29 cellular contexts compared by ENCODE assay signal in genomic region chr17:44998646-44999045, GRCh38. TPM values are rescaled to one million over a fixed set of nuclear protein-coding genes. Genes with fewer than 3 reads are reported as not detected.
"Had no signal": no experiment of that assay in that cellular context is flagged by ENCODE, and none has a peak within 500 bp of the region (broad histone marks: within the 10 kb centered on the region; RNA-seq: fewer than 3 reads in every experiment).

No MANE protein-coding gene starts in this region.

- H3K4me1 ChIP-seq: pancreas, prostate gland, right atrium auricular region, suprapubic skin, testis, tibial artery, transverse colon, upper lobe of right lung, uterus had no signal

- H3K27ac Mint-ChIP-seq: naive B cell; naive thymus-derived CD8-positive, alpha-beta T cell; natural killer cell treated with Interleukin-12 subunit alpha and Interleukin-12 subunit beta and Interleukin-15 and Interleukin-18, amount 100 ng/mL, for 72 hours; nephron progenitor cell; stimulated activated memory B cell treated with anti-CD40 and anti-IgM and Interleukin-4, amounts not matched to agents 10 μg/mL and 1 μg/mL and 100 μg/mL, for 72 hours; stimulated activated naive CD8-positive, alpha-beta T cell treated with anti-CD3 and anti-CD28 coated beads, Interleukin-15, amount 100 ng/mL, for 72 hours; type B pancreatic cell had no signal

- H3K27me3 ChIP-seq: pancreas, right atrium auricular region, right lobe of liver, sigmoid colon, testis, transverse colon, uterus had no signal

- H3K4me3 ChIP-seq: pancreas, prostate gland, right atrium auricular region, right lobe of liver, sigmoid colon, suprapubic skin, testis, tibial artery, transverse colon, upper lobe of right lung, uterus had no signal

- H3K36me3 ChIP-seq: pancreas, prostate gland, right atrium auricular region, right lobe of liver, sigmoid colon, suprapubic skin, transverse colon, upper lobe of right lung, uterus had no signal

- H3K27ac ChIP-seq: pancreas, prostate gland, right atrium auricular region, right lobe of liver, sigmoid colon, suprapubic skin, testis, tibial artery, transverse colon, upper lobe of right lung, uterus had no signal

- H3K4me1 Mint-ChIP-seq: naive B cell; neural crest cell; stimulated activated memory B cell treated with anti-CD40 and anti-IgM and Interleukin-4, amounts not matched to agents 10 μg/mL and 1 μg/mL and 100 μg/mL, for 72 hours; stimulated activated naive CD8-positive, alpha-beta T cell treated with anti-CD3 and anti-CD28 coated beads, Interleukin-15, amount 100 ng/mL, for 72 hours had no signal

- H3K9me3 ChIP-seq: pancreas, prostate gland, right lobe of liver, sigmoid colon, suprapubic skin, testis, transverse colon, uterus had no signal

- ATAC-seq: naive thymus-derived CD8-positive, alpha-beta T cell; natural killer cell treated with Interleukin-12 subunit alpha and Interleukin-12 subunit beta and Interleukin-15 and Interleukin-18, amount 100 ng/mL, for 72 hours; pancreas; right lobe of liver; stimulated activated memory B cell treated with anti-CD40 and anti-IgM and Interleukin-4, amounts not matched to agents 10 μg/mL and 1 μg/mL and 100 μg/mL, for 72 hours; stimulated activated naive CD8-positive, alpha-beta T cell treated with anti-CD3 and anti-CD28 coated beads, Interleukin-15, amount 100 ng/mL, for 72 hours; stimulated activated naive CD8-positive, alpha-beta T cell treated with anti-CD3 and anti-CD28 coated beads, Interleukin-15, Interleukin-2, amounts not matched to agents 100 U/mL and 50 U/mL, for 24 hours; upper lobe of right lung had no signal

- H3K36me3 Mint-ChIP-seq: natural killer cell treated with Interleukin-12 subunit alpha and Interleukin-12 subunit beta and Interleukin-15 and Interleukin-18, amount 100 ng/mL, for 72 hours; stimulated activated memory B cell treated with anti-CD40 and anti-IgM and Interleukin-4, amounts not matched to agents 10 μg/mL and 1 μg/mL and 100 μg/mL, for 72 hours; type B pancreatic cell had no signal

- H3K4me3 Mint-ChIP-seq: naive B cell; naive thymus-derived CD8-positive, alpha-beta T cell; natural killer cell treated with Interleukin-12 subunit alpha and Interleukin-12 subunit beta and Interleukin-15 and Interleukin-18, amount 100 ng/mL, for 72 hours; nephron progenitor cell; neural crest cell; stimulated activated memory B cell treated with anti-CD40 and anti-IgM and Interleukin-4, amounts not matched to agents 10 μg/mL and 1 μg/mL and 100 μg/mL, for 72 hours; stimulated activated naive CD8-positive, alpha-beta T cell treated with anti-CD3 and anti-CD28 coated beads, Interleukin-15, amount 100 ng/mL, for 72 hours; type B pancreatic cell had no signal

- DNase-seq: naive B cell; naive thymus-derived CD8-positive, alpha-beta T cell; nephron progenitor cell; occipital lobe; pancreas; retina; right lobe of liver; sigmoid colon; small intestine; stimulated activated CD4-positive, alpha-beta T cell treated with anti-CD3 and anti-CD28 coated beads, Interleukin-15, amount 100 ng/mL, for 24 hours; stimulated activated CD4-positive, alpha-beta T cell treated with anti-CD3 and anti-CD28 coated beads, Interleukin-4, amount 100 ng/mL, for 1 hour; stimulated activated CD4-positive, alpha-beta T cell treated with anti-CD3 and anti-CD28 coated beads, Interleukin-4, amount 100 ng/mL, for 4 hours; stimulated activated CD8-positive, alpha-beta memory T cell treated with anti-CD3 and anti-CD28 coated beads, Interleukin-4, amount 100 ng/mL, for 48 hours; stimulated activated naive CD4-positive, alpha-beta T cell; stimulated activated naive CD8-positive, alpha-beta T cell treated with anti-CD3 and anti-CD28 coated beads, Interleukin-15, amount 100 ng/mL, for 72 hours; stimulated activated naive CD8-positive, alpha-beta T cell treated with anti-CD3 and anti-CD28 coated beads, Interleukin-15, Interleukin-2, amounts not matched to agents 100 U/mL and 50 U/mL, for 24 hours; substantia nigra; testis; tibial artery; transverse colon; upper lobe of right lung; uterus had no signal

- H3K9me3 Mint-ChIP-seq: natural killer cell treated with Interleukin-12 subunit alpha and Interleukin-12 subunit beta and Interleukin-15 and Interleukin-18, amount 100 ng/mL, for 72 hours; stimulated activated naive CD8-positive, alpha-beta T cell treated with anti-CD3 and anti-CD28 coated beads, Interleukin-15, amount 100 ng/mL, for 72 hours had no signal

RNA-seq across cellular contexts. Expression of gene C1QL1, which starts 30.5 kb away (rescaled TPM):
- total RNA-seq: naive thymus-derived CD8-positive, alpha-beta T cell; natural killer cell treated with Interleukin-12 subunit alpha and Interleukin-12 subunit beta and Interleukin-15 and Interleukin-18, amount 100 ng/mL, for 72 hours; suprapubic skin had no signal
- polyA plus RNA-seq: naive thymus-derived CD8-positive, alpha-beta T cell had no signal

RNA-seq across cellular contexts. Expression of gene KIF18B, which starts 51.1 kb away (rescaled TPM):
- total RNA-seq: naive thymus-derived CD8-positive, alpha-beta T cell had no signal
- polyA plus RNA-seq: naive thymus-derived CD8-positive, alpha-beta T cell had no signal
